ENCODE assay signal across 27 cellular contexts in the genomic region with DNA sequence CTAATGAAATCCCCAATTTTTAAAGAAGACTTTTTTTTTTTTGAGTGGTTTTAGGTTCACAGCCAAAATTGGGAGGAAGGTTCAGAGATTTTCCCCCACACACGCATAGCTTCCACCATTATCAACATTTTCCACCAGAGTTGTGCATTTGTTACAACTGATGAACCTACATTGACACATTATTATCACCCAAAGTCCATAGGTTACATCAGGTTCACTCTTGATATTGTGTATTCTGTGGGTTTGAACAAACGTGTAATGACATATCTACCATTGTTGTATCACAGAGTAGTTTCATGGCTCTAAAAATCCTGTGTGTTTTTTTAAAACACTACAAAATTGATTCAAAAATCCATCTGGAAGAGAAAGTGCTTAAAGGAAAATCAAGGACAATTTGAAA.
DNase-seq lines count a peak whose midpoint lies in the region; ATAC-seq, FAIRE-seq and TF ChIP-seq lines count a peak whose summit lies in the region.
"Had no signal": no experiment of that assay in that cellular context is flagged by ENCODE, and none has a peak within 500 bp of the region (broad histone marks: within the 10 kb centered on the region; RNA-seq: fewer than 3 reads in every experiment).

No MANE protein-coding gene starts in this region.

- H3K27ac ChIP-seq in A549 (peak overlapping the region; percentile 70 to 87), GM23248 (peak overlapping the region; percentile 54; the same call in 1 of the 2 replicates), mammary epithelial cell (ENCODE audit: insufficient read depth, low read depth, low read length) (peak overlapping the region; percentile 59)
- H3K27ac ChIP-seq: gastrocnemius medialis, parathyroid adenoma, Peyer's patch, SJCRH30 had no signal

- H3K36me3 Mint-ChIP-seq in mesothelial cell of epicardium, result peaks cover 11% of the 10 kb centered on the region
- H3K36me3 Mint-ChIP-seq: activated naive CD8-positive, alpha-beta T cell treated with anti-CD3 and anti-CD28 coated beads, Interleukin-2, amount 10 ng/mL, durations not matched to agents 7 days and 5 days had no signal

- H3K79me2 ChIP-seq in GM23248 (ENCODE audit: insufficient read depth) (no peaks in the 10 kb centered on the region; the same call in 1 of the 2 replicates), mammary epithelial cell (ENCODE audit: insufficient read depth, low read length) (peaks cover 76% of the 10 kb centered on the region)
- H3K79me2 ChIP-seq: parathyroid adenoma had no signal

- DNase-seq in A549 (ENCODE audit: low read depth in 1 of 2, low spot score in 1 of 2) (no peak), GM23248 (no peak), mammary epithelial cell (no peak), mesothelial cell of epicardium (ENCODE audit: low spot score in 2 of 2, unreplicated experiment in 2 of 2) (no peak), NCI-H146 (lab: John Stamatoyannopoulos, UW) (no peak), NCI-H128 (lab: John Stamatoyannopoulos, UW; ENCODE audit: unreplicated experiment) (no peak), GM20000 (ENCODE audit: low spot score) (no peak), AML-193 (lab: John Stamatoyannopoulos, UW) (no peak)
- DNase-seq: activated CD4-positive, alpha-beta T cell treated with anti-CD3 and anti-CD28 coated beads, Interleukin-2, amount 10 ng/mL, durations not matched to agents 24 days and 14 days; activated effector memory CD4-positive, alpha-beta T cell treated with anti-CD3 and anti-CD28 coated beads, Interleukin-2, amount 50 U/mL, for 16 hours; activated naive CD8-positive, alpha-beta T cell treated with anti-CD3 and anti-CD28 coated beads, Interleukin-2, amount 10 ng/mL, durations not matched to agents 7 days and 5 days; DMS153; endodermal cell; gastrocnemius medialis; H7; Kasumi-1; MV-4-11; NCI-H1694; NCI-H82; Peyer's patch; SJCRH30; stimulated activated CD4-positive, alpha-beta T cell treated with anti-CD3 and anti-CD28 coated beads, Interleukin-4, amount 100 ng/mL, for 1 hour; transverse colon had no signal

- no peaks in the 10 kb centered on the region for H3K9me3 ChIP-seq in A549
- H3K9me3 ChIP-seq in GM23248 (ENCODE audit: low read depth), result no peaks in the 10 kb centered on the region
- H3K9me3 ChIP-seq in mammary epithelial cell (replicated peaks; ENCODE audit: insufficient read depth, low read length), result no peaks in the 10 kb centered on the region
- H3K9me3 ChIP-seq: gastrocnemius medialis, Peyer's patch, SJCRH30, transverse colon had no signal

- no peak for TF ChIP-seq POLR2A in A549 (IDR thresholded peaks at IDR 0.05; ENCODE audit: low read length)

- H3K27ac Mint-ChIP-seq in mesothelial cell of epicardium, result peak overlapping the region; percentile 75
- H3K27ac Mint-ChIP-seq: activated CD4-positive, alpha-beta T cell treated with anti-CD3 and anti-CD28 coated beads, Interleukin-2, amount 10 ng/mL, durations not matched to agents 24 days and 14 days; activated naive CD8-positive, alpha-beta T cell treated with anti-CD3 and anti-CD28 coated beads, Interleukin-2, amount 10 ng/mL, durations not matched to agents 7 days and 5 days; dendritic cell treated with granulocyte-macrophage colony-stimulating factor and Interleukin-4, amounts not matched to agents 40 ng/mL and 50 ng/mL, for 4 days had no signal

- H2AFZ ChIP-seq in GM23248 (no peak overlapping the region), mammary epithelial cell (ENCODE audit: low read depth, low read length) (no peak overlapping the region)
- H2AFZ ChIP-seq: hepatocyte, parathyroid adenoma had no signal

- dilution Hi-C loops in mammary epithelial cell (cut with HindIII; ENCODE audit: low sequenced_read_pairs), result no loop called here

- H4K20me1 ChIP-seq in GM23248 (ENCODE audit: insufficient read depth), result no peaks in the 10 kb centered on the region
- H4K20me1 ChIP-seq in mammary epithelial cell (ENCODE audit: insufficient read depth, low read length), result no peaks in the 10 kb centered on the region

- WGBS in A549 (ENCODE audit: missing lambda C conversion rate), result 47% methylated on average over 2 of the region's 2 CpGs
- WGBS in GM23248 (ENCODE audit: low coverage in 1 of 2, low lambda C conversion rate in 2 of 2, missing lambda C conversion rate in 2 of 2), 2 experiments, result 37 to 39% methylated on average over 2 of the region's 2 CpGs
- 38% methylated on average over 2 of the region's 2 CpGs for WGBS in mammary epithelial cell (ENCODE audit: low coverage, missing lambda C conversion rate)

- H3K9me2 ChIP-seq in GM23248 (ENCODE audit: insufficient read depth), result no peaks in the 10 kb centered on the region

- no peak for TF ChIP-seq EP300 in A549 (IDR thresholded peaks at IDR 0.05)

- H3K4me3 Mint-ChIP-seq in mesothelial cell of epicardium, result no peak overlapping the region
- H3K4me3 Mint-ChIP-seq: activated CD4-positive, alpha-beta T cell treated with anti-CD3 and anti-CD28 coated beads, Interleukin-2, amount 10 ng/mL, durations not matched to agents 24 days and 14 days; activated naive CD8-positive, alpha-beta T cell treated with anti-CD3 and anti-CD28 coated beads, Interleukin-2, amount 10 ng/mL, durations not matched to agents 7 days and 5 days; central memory CD8-positive, alpha-beta T cell; dendritic cell treated with granulocyte-macrophage colony-stimulating factor and Interleukin-4, amounts not matched to agents 40 ng/mL and 50 ng/mL, for 4 days; endodermal cell had no signal

- TF ChIP-seq CTCF in A549 (IDR thresholded peaks at IDR 0.05), result no peak
- TF ChIP-seq CTCF in mammary epithelial cell (conservative IDR thresholded peaks at IDR 0.05 in 1 of 2, IDR thresholded peaks at IDR 0.05 in 1 of 2; ENCODE audit: extremely low read depth in 1 of 2, insufficient read depth in 1 of 2, low read depth in 1 of 2, low read length in 2 of 2), result no peak
- TF ChIP-seq CTCF in mesothelial cell of epicardium (IDR thresholded peaks at IDR 0.05; ENCODE audit: unreplicated experiment), result no peak
- no peak for TF ChIP-seq CTCF in GM20000 (IDR thresholded peaks at IDR 0.05; ENCODE audit: extremely low read depth, missing control alignments)

- H3K4me1 ChIP-seq in A549 (peaks cover 25% of the 10 kb centered on the region), GM23248 (ENCODE audit: insufficient read depth) (peaks cover 55% of the 10 kb centered on the region), mammary epithelial cell (ENCODE audit: insufficient read depth, low read length) (peaks cover 57% of the 10 kb centered on the region)
- H3K4me1 ChIP-seq: Peyer's patch had no signal

- BruUV-seq in mammary epithelial cell (replicated peaks; lab: Mats Ljungman, UMichigan), result no TSS peak

- peaks cover 39% of the 10 kb centered on the region for H3F3A ChIP-seq in GM23248 (ENCODE audit: insufficient read depth)

- peaks cover 60% of the 10 kb centered on the region for H3K4me1 Mint-ChIP-seq in mesothelial cell of epicardium
- H3K4me1 Mint-ChIP-seq: activated CD4-positive, alpha-beta T cell treated with anti-CD3 and anti-CD28 coated beads, Interleukin-2, amount 10 ng/mL, durations not matched to agents 24 days and 14 days; activated naive CD8-positive, alpha-beta T cell treated with anti-CD3 and anti-CD28 coated beads, Interleukin-2, amount 10 ng/mL, durations not matched to agents 7 days and 5 days; central memory CD8-positive, alpha-beta T cell had no signal

- FAIRE-seq in A549 (lab: Jason Lieb, UNC), result no peak

- intact Hi-C loops in mammary epithelial cell (cut with micrococcal nuclease), result no loop called here

- H3K9me3 Mint-ChIP-seq in mesothelial cell of epicardium, result no peaks in the 10 kb centered on the region
- H3K9me3 Mint-ChIP-seq: activated CD4-positive, alpha-beta T cell treated with anti-CD3 and anti-CD28 coated beads, Interleukin-2, amount 10 ng/mL, durations not matched to agents 24 days and 14 days; activated naive CD8-positive, alpha-beta T cell treated with anti-CD3 and anti-CD28 coated beads, Interleukin-2, amount 10 ng/mL, durations not matched to agents 7 days and 5 days; central memory CD8-positive, alpha-beta T cell; dendritic cell treated with granulocyte-macrophage colony-stimulating factor and Interleukin-4, amounts not matched to agents 40 ng/mL and 50 ng/mL, for 4 days; endodermal cell had no signal

- POLR2A ChIA-PET in A549 (lab: Yijun Ruan, JAX), result no interaction called here

- H3K4me2 ChIP-seq in A549 (no peak overlapping the region), GM23248 (ENCODE audit: unreplicated experiment) (no peak overlapping the region), mammary epithelial cell (ENCODE audit: insufficient read depth, low read depth, low read length) (no peak overlapping the region)
- H3K4me2 ChIP-seq: hepatocyte had no signal

- H3K27me3 Mint-ChIP-seq in mesothelial cell of epicardium (ENCODE audit: low read depth), result no peaks in the 10 kb centered on the region
- H3K27me3 Mint-ChIP-seq: activated CD4-positive, alpha-beta T cell treated with anti-CD3 and anti-CD28 coated beads, Interleukin-2, amount 10 ng/mL, durations not matched to agents 24 days and 14 days; activated naive CD8-positive, alpha-beta T cell treated with anti-CD3 and anti-CD28 coated beads, Interleukin-2, amount 10 ng/mL, durations not matched to agents 7 days and 5 days; dendritic cell treated with granulocyte-macrophage colony-stimulating factor and Interleukin-4, amounts not matched to agents 40 ng/mL and 50 ng/mL, for 4 days had no signal

- ATAC-seq in A549, result no peak
- ATAC-seq: gastrocnemius medialis had no signal

- TF ChIP-seq RAD21 in A549 (conservative IDR thresholded peaks at IDR 0.05 in 1 of 2, IDR thresholded peaks at IDR 0.05 in 1 of 2), result no peak

- H3K27me3 ChIP-seq in GM23248 (replicated peaks; ENCODE audit: insufficient read depth), result no peaks in the 10 kb centered on the region
- no peaks in the 10 kb centered on the region for H3K27me3 ChIP-seq in mammary epithelial cell (ENCODE audit: insufficient read depth, low read length)
- H3K27me3 ChIP-seq: gastrocnemius medialis, hepatocyte, Peyer's patch, SJCRH30, transverse colon had no signal

- no peak overlapping the region for H3K4me3 ChIP-seq in A549
- no peak overlapping the region for H3K4me3 ChIP-seq in GM23248
- no peak overlapping the region for H3K4me3 ChIP-seq in mammary epithelial cell (replicated peaks in 1 of 3; ENCODE audit: insufficient read depth in 1 of 3, low read depth in 2 of 3, low read length in 3 of 3)
- H3K4me3 ChIP-seq: gastrocnemius medialis, hepatocyte, Peyer's patch, SJCRH30, transverse colon had no signal

- peaks cover 10% of the 10 kb centered on the region; the same call in 1 of the 2 replicates for H3K36me3 ChIP-seq in GM23248 (ENCODE audit: low read depth)
- H3K36me3 ChIP-seq in mammary epithelial cell (ENCODE audit: insufficient read depth, low read length), result no peaks in the 10 kb centered on the region
- H3K36me3 ChIP-seq: gastrocnemius medialis, Peyer's patch, SJCRH30, transverse colon had no signal

- CTCF ChIA-PET in A549 (lab: Yijun Ruan, JAX) (interaction anchor here (1.1 to 1.7 kb wide), 2 partner anchors 49 to 166 kb away, joined by 3 to 5 read pairs; no protein-coding TSS in a partner anchor), mammary epithelial cell (lab: Charles Lee; ENCODE audit: low non-redundant PET) (no interaction called here)

- in situ Hi-C loops in GM23248 (cut with MboI), result no loop called here
- in situ Hi-C loops in mammary epithelial cell (cut with MboI; ENCODE audit: low sequenced_read_pairs in 2 of 2), result no loop called here

- H3K9ac ChIP-seq in GM23248 (no peak overlapping the region), mammary epithelial cell (ENCODE audit: insufficient read depth, low read length) (no peak overlapping the region)
- H3K9ac ChIP-seq: parathyroid adenoma had no signal

TF ChIP-seq in A549, 52 proteins besides CTCF, POLR2A, EP300 and RAD21 (continues in another document):
- no peak for TF ChIP-seq RFX5 (IDR thresholded peaks at IDR 0.05)
